13 cellular contexts compared by ENCODE assay signal in genomic region chr14:69701269-69701668, GRCh38.
DNase-seq lines count a peak whose midpoint lies in the region; ATAC-seq and TF ChIP-seq lines count a peak whose summit lies in the region.
"Had no signal": no experiment of that assay in that cellular context is flagged by ENCODE, and none has a peak within 500 bp of the region (broad histone marks: within the 10 kb centered on the region; RNA-seq: fewer than 3 reads in every experiment).

No MANE protein-coding gene starts in this region.

- POLR2A ChIA-PET in CD4-positive, alpha-beta T cell (lab: Charles Lee) = interaction anchor here (0.6 kb wide), 1 partner anchor 117 kb away, joined by 3 read pairs; no protein-coding TSS in a partner anchor

- H3K27ac ChIP-seq in CD4-positive, alpha-beta T cell (ENCODE audit: low read depth, low read length) = no peak overlapping the region
- H3K27ac ChIP-seq in KOPT-K1 (ENCODE audit: low read depth, low read length, poor library complexity, severe bottlenecking) = peak overlapping the region; percentile 86
- peak overlapping the region; percentile 96 for H3K27ac ChIP-seq in neutrophil
- no peak overlapping the region for H3K27ac ChIP-seq in trophoblast cell (ENCODE audit: low read depth, low read length)
- H3K27ac ChIP-seq: right atrium auricular region had no signal

- no peak overlapping the region for H3K4me3 ChIP-seq in neutrophil (ENCODE audit: low read depth in 1 of 2, low read length in 1 of 2)
- no peak overlapping the region for H3K4me3 ChIP-seq in trophoblast cell (ENCODE audit: low read depth, low read length)
- H3K4me3 ChIP-seq: breast epithelium, gastroesophageal sphincter, right atrium auricular region had no signal

- H3K27me3 Mint-ChIP-seq in CD4-positive, alpha-beta T cell = no peaks in the 10 kb centered on the region
- H3K27me3 Mint-ChIP-seq in brain = peaks cover 4% of the 10 kb centered on the region

- no peak for TF ChIP-seq CTCF in CD4-positive, alpha-beta T cell (IDR thresholded peaks at IDR 0.05)
- TF ChIP-seq CTCF in brain (conservative IDR thresholded peaks at IDR 0.05) (no peak), neutrophil (IDR thresholded peaks at IDR 0.05) (no peak)

- H3K4me2 ChIP-seq in trophoblast cell (ENCODE audit: low read length) = no peak overlapping the region

- no peaks in the 10 kb centered on the region for H3K79me1 ChIP-seq in trophoblast cell (ENCODE audit: low read length)

- no peak overlapping the region for H3K4ac ChIP-seq in trophoblast cell (ENCODE audit: low read depth, low read length)

- peaks cover 38% of the 10 kb centered on the region for H3K36me3 Mint-ChIP-seq in CD4-positive, alpha-beta T cell (ENCODE audit: low read depth)
- peaks cover 24% of the 10 kb centered on the region for H3K36me3 Mint-ChIP-seq in brain

- H2AFZ ChIP-seq in trophoblast cell (ENCODE audit: insufficient read depth, low read length, poor library complexity) = no peak overlapping the region

- H2BK5ac ChIP-seq in trophoblast cell (ENCODE audit: low read depth, low read length, poor library complexity) = no peak overlapping the region

- no peaks in the 10 kb centered on the region for H3K9me3 ChIP-seq in CD4-positive, alpha-beta T cell (ENCODE audit: control insufficient read depth, low read length)
- H3K9me3 ChIP-seq in KOPT-K1 (ENCODE audit: insufficient read depth, low read length, poor library complexity, severe bottlenecking) (no peaks in the 10 kb centered on the region), neutrophil (no peaks in the 10 kb centered on the region), trophoblast cell (ENCODE audit: insufficient read depth, low read depth, low read length) (no peaks in the 10 kb centered on the region)
- H3K9me3 ChIP-seq: breast epithelium, gastroesophageal sphincter, right atrium auricular region had no signal

- H3K9me3 Mint-ChIP-seq in CD4-positive, alpha-beta T cell = no peaks in the 10 kb centered on the region
- H3K9me3 Mint-ChIP-seq in brain = no peaks in the 10 kb centered on the region

- no peak overlapping the region for H2BK120ac ChIP-seq in trophoblast cell (ENCODE audit: insufficient read depth, low read length, poor library complexity)

- H3K36me3 ChIP-seq in KOPT-K1 (ENCODE audit: insufficient read depth, low read length) (peaks cover 13% of the 10 kb centered on the region; the same call in 1 of the 2 replicates), neutrophil (peaks cover 27% of the 10 kb centered on the region), trophoblast cell (ENCODE audit: control insufficient read depth in 1 of 2, insufficient read depth in 2 of 2, low read length in 2 of 2) (no peaks in the 10 kb centered on the region)
- H3K36me3 ChIP-seq: breast epithelium had no signal

- H2AK5ac ChIP-seq in trophoblast cell (ENCODE audit: low read length) = no peak overlapping the region

- H3K79me2 ChIP-seq in trophoblast cell (ENCODE audit: control insufficient read depth, insufficient read depth, low read length, poor library complexity) = no peaks in the 10 kb centered on the region

- H3K4me1 Mint-ChIP-seq in CD4-positive, alpha-beta T cell (ENCODE audit: low read depth) = peaks cover 77% of the 10 kb centered on the region
- H3K4me1 Mint-ChIP-seq in brain = peaks cover 74% of the 10 kb centered on the region

- intact Hi-C loops in CD4-positive, alpha-beta T cell (cut with DNase I, micrococcal nuclease) = no loop called here

- no peak for DNase-seq in CD4-positive, alpha-beta T cell
- DNase-seq in trophoblast cell = no peak
- DNase-seq: activated CD4-positive, CD25-positive, alpha-beta regulatory T cell treated with anti-CD3 and anti-CD28 coated beads, Interleukin-2, amount 50 U/mL, for 72 hours; activated effector memory CD4-positive, alpha-beta T cell treated with Interleukin-2 at 50 U/mL for 16 hours; islet precursor cell had no signal

- H3K9ac ChIP-seq in trophoblast cell (ENCODE audit: low read length) = no peak overlapping the region

- CTCF ChIA-PET in CD4-positive, alpha-beta T cell (lab: Charles Lee) = interaction anchor here (0.9 kb wide), 1 partner anchor 9 kb away, joined by 3 read pairs; no protein-coding TSS in a partner anchor

- no peaks in the 10 kb centered on the region for H3K27me3 ChIP-seq in CD4-positive, alpha-beta T cell (ENCODE audit: control insufficient read depth, insufficient read depth, low read length)
- no peaks in the 10 kb centered on the region for H3K27me3 ChIP-seq in neutrophil
- H3K27me3 ChIP-seq in trophoblast cell (ENCODE audit: insufficient read depth, low read length) = no peaks in the 10 kb centered on the region
- H3K27me3 ChIP-seq: breast epithelium, gastroesophageal sphincter, right atrium auricular region had no signal

- no peak for ATAC-seq in CD4-positive, alpha-beta T cell (ENCODE audit: poor library complexity)
- no peak for ATAC-seq in HG02678 (IDR thresholded peaks at IDR 0.05; ENCODE audit: unreplicated experiment)
- no peak for ATAC-seq in HG02588 (IDR thresholded peaks at IDR 0.05; ENCODE audit: unreplicated experiment)
- ATAC-seq: gastroesophageal sphincter had no signal

- no peak overlapping the region for H2BK12ac ChIP-seq in trophoblast cell (ENCODE audit: low read length)

- no peak overlapping the region for H4K12ac ChIP-seq in trophoblast cell (ENCODE audit: low read depth, low read length)

- no peak overlapping the region for H3K4me3 Mint-ChIP-seq in CD4-positive, alpha-beta T cell
- peak overlapping the region in 4 of 5 experiments; percentile 13 to 45 (median 22) for H3K4me3 Mint-ChIP-seq in brain

- no peak overlapping the region for H3K18ac ChIP-seq in trophoblast cell (ENCODE audit: low read length)

- peak overlapping the region; percentile 17 for H3K27ac Mint-ChIP-seq in CD4-positive, alpha-beta T cell
- peak overlapping the region; percentile 65 to 92 (median 79) for H3K27ac Mint-ChIP-seq in brain

- no CpG with 5 or more reads among the region's 4 CpGs for WGBS in trophoblast cell (ENCODE audit: extremely low coverage, insufficient coverage, insufficient read length)

- no peak overlapping the region for H4K8ac ChIP-seq in trophoblast cell (ENCODE audit: low read depth, low read length)

- H3K23ac ChIP-seq in trophoblast cell (ENCODE audit: low read length) = no peak overlapping the region

- no peak overlapping the region for H3K14ac ChIP-seq in trophoblast cell (ENCODE audit: low read length)

- H3K4me1 ChIP-seq in neutrophil (ENCODE audit: control insufficient read depth in 1 of 2, insufficient read depth in 1 of 2, low read depth in 1 of 2, low read length in 1 of 2) = peaks cover 89 to 99% of the 10 kb centered on the region in 2 experiments
- H3K4me1 ChIP-seq in trophoblast cell (ENCODE audit: control insufficient read depth in 1 of 2, insufficient read depth in 2 of 2, low read length in 2 of 2) = peaks cover 0 to 1% of the 10 kb centered on the region in 2 experiments

- H4K91ac ChIP-seq in trophoblast cell (ENCODE audit: low read depth, low read length) = no peak overlapping the region

Comparison
In these comparisons a context has a peak if more than half of its experiments do, and no peak if none do; other contexts are left out.
1. H3K27ac ChIP-seq: peak in KOPT-K1 (single experiment) and neutrophil (single experiment); none in CD4-positive, alpha-beta T cell (single experiment) and trophoblast cell (single experiment).